Comparison of ENCODE assay signal across 1 cellular context in genomic region chr1:39898146-39898545, GRCh38.
TF ChIP-seq lines count a peak whose summit lies in the region.

No MANE protein-coding gene starts in this region.

TF ChIP-seq in endothelial cell of umbilical vein, 7 proteins besides CTCF, POLR2A, EP300 and RAD21:
- no peak for TF ChIP-seq GATA2 (IDR thresholded peaks at IDR 0.05; ENCODE audit: insufficient read depth, insufficient read length, low read depth, low read length)
- no peak for TF ChIP-seq EZH2 (IDR thresholded peaks at IDR 0.05; ENCODE audit: borderline replicate concordance, low read depth, low read length, severe bottlenecking)
- no peak for TF ChIP-seq FOS (IDR thresholded peaks at IDR 0.05; ENCODE audit: borderline replicate concordance, insufficient read depth, low read length)
- TF ChIP-seq MYC (IDR thresholded peaks at IDR 0.05; ENCODE audit: low read depth, low read length), result no peak
- TF ChIP-seq JUN (IDR thresholded peaks at IDR 0.05; ENCODE audit: borderline replicate concordance, insufficient read depth, insufficient read length, low read depth), result no peak
- TF ChIP-seq MAX (IDR thresholded peaks at IDR 0.05; ENCODE audit: insufficient read depth, insufficient read length), result no peak
- TF ChIP-seq POLR2AphosphoS5 (IDR thresholded peaks at IDR 0.05; ENCODE audit: insufficient read depth, low read depth, low read length), result no peak
